Comparison of ENCODE assay signal across 1 cellular context in the genomic region with DNA sequence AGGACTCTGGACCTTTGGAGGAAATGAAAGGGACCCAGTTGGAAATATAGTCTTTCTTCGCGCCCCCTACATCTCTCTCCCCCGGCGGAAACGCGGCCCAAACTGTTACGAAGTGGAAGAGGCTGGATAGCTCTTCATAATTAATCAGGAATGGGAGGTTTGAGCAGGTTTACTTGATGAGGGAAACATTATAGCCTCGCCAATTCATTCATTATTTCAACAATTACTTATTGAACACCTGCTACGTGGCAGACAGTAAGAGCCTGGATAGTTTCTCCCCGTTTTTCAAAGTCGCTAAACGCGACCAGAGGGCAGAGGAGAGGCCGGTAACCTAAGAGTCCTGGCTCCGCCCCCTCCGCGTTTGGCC.
TF ChIP-seq lines count a peak whose summit lies in the region.

No MANE protein-coding gene starts in this region.

TF ChIP-seq in GM23338, 12 proteins besides CTCF, POLR2A, EP300 and RAD21:
- TF ChIP-seq, protein P1, sequence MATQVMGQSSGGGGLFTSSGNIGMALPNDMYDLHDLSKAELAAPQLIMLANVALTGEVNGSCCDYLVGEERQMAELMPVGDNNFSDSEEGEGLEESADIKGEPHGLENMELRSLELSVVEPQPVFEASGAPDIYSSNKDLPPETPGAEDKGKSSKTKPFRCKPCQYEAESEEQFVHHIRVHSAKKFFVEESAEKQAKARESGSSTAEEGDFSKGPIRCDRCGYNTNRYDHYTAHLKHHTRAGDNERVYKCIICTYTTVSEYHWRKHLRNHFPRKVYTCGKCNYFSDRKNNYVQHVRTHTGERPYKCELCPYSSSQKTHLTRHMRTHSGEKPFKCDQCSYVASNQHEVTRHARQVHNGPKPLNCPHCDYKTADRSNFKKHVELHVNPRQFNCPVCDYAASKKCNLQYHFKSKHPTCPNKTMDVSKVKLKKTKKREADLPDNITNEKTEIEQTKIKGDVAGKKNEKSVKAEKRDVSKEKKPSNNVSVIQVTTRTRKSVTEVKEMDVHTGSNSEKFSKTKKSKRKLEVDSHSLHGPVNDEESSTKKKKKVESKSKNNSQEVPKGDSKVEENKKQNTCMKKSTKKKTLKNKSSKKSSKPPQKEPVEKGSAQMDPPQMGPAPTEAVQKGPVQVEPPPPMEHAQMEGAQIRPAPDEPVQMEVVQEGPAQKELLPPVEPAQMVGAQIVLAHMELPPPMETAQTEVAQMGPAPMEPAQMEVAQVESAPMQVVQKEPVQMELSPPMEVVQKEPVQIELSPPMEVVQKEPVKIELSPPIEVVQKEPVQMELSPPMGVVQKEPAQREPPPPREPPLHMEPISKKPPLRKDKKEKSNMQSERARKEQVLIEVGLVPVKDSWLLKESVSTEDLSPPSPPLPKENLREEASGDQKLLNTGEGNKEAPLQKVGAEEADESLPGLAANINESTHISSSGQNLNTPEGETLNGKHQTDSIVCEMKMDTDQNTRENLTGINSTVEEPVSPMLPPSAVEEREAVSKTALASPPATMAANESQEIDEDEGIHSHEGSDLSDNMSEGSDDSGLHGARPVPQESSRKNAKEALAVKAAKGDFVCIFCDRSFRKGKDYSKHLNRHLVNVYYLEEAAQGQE (IDR thresholded peaks at IDR 0.05; ENCODE audit: unreplicated experiment), result no peak
- TF ChIP-seq, protein P2, sequence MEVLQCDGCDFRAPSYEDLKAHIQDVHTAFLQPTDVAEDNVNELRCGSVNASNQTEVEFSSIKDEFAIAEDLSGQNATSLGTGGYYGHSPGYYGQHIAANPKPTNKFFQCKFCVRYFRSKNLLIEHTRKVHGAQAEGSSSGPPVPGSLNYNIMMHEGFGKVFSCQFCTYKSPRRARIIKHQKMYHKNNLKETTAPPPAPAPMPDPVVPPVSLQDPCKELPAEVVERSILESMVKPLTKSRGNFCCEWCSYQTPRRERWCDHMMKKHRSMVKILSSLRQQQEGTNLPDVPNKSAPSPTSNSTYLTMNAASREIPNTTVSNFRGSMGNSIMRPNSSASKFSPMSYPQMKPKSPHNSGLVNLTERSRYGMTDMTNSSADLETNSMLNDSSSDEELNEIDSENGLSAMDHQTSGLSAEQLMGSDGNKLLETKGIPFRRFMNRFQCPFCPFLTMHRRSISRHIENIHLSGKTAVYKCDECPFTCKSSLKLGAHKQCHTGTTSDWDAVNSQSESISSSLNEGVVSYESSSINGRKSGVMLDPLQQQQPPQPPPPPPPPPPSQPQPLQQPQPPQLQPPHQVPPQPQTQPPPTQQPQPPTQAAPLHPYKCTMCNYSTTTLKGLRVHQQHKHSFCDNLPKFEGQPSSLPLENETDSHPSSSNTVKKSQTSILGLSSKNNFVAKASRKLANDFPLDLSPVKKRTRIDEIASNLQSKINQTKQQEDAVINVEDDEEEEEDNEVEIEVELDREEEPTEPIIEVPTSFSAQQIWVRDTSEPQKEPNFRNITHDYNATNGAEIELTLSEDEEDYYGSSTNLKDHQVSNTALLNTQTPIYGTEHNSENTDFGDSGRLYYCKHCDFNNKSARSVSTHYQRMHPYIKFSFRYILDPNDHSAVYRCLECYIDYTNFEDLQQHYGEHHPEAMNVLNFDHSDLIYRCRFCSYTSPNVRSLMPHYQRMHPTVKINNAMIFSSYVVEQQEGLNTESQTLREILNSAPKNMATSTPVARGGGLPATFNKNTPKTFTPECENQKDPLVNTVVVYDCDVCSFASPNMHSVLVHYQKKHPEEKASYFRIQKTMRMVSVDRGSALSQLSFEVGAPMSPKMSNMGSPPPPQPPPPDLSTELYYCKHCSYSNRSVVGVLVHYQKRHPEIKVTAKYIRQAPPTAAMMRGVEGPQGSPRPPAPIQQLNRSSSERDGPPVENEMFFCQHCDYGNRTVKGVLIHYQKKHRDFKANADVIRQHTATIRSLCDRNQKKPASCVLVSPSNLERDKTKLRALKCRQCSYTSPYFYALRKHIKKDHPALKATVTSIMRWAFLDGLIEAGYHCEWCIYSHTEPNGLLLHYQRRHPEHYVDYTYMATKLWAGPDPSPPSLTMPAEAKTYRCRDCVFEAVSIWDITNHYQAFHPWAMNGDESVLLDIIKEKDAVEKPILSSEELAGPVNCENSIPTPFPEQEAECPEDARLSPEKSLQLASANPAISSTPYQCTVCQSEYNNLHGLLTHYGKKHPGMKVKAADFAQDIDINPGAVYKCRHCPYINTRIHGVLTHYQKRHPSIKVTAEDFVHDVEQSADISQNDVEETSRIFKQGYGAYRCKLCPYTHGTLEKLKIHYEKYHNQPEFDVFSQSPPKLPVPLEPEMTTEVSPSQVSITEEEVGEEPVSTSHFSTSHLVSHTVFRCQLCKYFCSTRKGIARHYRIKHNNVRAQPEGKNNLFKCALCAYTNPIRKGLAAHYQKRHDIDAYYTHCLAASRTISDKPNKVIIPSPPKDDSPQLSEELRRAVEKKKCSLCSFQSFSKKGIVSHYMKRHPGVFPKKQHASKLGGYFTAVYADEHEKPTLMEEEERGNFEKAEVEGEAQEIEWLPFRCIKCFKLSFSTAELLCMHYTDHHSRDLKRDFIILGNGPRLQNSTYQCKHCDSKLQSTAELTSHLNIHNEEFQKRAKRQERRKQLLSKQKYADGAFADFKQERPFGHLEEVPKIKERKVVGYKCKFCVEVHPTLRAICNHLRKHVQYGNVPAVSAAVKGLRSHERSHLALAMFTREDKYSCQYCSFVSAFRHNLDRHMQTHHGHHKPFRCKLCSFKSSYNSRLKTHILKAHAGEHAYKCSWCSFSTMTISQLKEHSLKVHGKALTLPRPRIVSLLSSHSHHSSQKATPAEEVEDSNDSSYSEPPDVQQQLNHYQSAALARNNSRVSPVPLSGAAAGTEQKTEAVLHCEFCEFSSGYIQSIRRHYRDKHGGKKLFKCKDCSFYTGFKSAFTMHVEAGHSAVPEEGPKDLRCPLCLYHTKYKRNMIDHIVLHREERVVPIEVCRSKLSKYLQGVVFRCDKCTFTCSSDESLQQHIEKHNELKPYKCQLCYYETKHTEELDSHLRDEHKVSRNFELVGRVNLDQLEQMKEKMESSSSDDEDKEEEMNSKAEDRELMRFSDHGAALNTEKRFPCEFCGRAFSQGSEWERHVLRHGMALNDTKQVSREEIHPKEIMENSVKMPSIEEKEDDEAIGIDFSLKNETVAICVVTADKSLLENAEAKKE (CRISPR knock-in tag; IDR thresholded peaks at IDR 0.05), result no peak
- TF ChIP-seq, protein P3, sequence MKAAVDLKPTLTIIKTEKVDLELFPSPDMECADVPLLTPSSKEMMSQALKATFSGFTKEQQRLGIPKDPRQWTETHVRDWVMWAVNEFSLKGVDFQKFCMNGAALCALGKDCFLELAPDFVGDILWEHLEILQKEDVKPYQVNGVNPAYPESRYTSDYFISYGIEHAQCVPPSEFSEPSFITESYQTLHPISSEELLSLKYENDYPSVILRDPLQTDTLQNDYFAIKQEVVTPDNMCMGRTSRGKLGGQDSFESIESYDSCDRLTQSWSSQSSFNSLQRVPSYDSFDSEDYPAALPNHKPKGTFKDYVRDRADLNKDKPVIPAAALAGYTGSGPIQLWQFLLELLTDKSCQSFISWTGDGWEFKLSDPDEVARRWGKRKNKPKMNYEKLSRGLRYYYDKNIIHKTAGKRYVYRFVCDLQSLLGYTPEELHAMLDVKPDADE (IDR thresholded peaks at IDR 0.05), result no peak
- TF ChIP-seq ZNF114 (CRISPR knock-in tag; IDR thresholded peaks at IDR 0.05), result no peak
- TF ChIP-seq STAT1 (IDR thresholded peaks at IDR 0.05; ENCODE audit: unreplicated experiment), result no peak
- TF ChIP-seq EZH2phosphoT487 (IDR thresholded peaks at IDR 0.05; ENCODE audit: unreplicated experiment), result no peak
- no peak for TF ChIP-seq ZNF331 (CRISPR knock-in tag; IDR thresholded peaks at IDR 0.05; ENCODE audit: low read depth)
